1 cellular context compared by ENCODE assay signal in the genomic region with DNA sequence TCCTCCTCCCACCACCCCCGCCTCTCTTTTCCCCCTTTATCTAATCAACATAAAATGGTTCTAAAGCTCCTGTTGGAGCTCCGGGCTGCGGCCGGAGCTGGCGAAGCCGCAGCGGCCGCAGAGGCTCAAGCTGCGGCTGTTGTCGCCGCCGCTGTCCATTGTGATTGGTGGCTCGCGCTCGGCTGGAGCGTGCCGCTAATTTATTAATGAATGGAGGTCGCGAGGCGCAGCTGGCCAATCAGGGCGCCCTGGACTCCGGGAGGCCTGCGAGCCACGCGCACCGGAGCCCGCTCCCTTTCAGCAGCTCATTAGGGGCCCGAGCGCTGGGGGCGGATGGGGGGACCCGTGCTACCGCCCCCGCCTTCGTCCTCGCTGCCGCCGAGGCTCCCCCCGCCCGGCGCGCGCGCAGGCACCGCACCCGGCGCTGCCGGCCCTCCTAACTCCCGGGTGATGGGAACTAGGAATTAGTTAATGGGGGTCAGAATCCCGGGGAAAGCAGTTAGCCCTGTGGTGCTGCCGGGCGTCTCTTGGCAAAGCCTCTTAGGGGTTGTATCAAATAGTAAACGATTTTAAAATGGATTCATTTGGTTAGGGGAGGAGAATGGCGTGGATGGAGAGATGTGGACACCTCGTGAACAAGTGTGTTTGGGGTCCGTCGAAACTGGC.
TF ChIP-seq lines count a peak whose summit lies in the region.

No MANE protein-coding gene starts in this region.

TF ChIP-seq in HEK293, 187 proteins besides CTCF, POLR2A, EP300 and RAD21 (continued from another document):
- TF ChIP-seq ZFHX2 (tag by site-specific recombination; conservative IDR thresholded peaks at IDR 0.05) (peak; percentile 91), SCRT1 (tag by site-specific recombination; IDR thresholded peaks at IDR 0.05; ENCODE audit: borderline replicate concordance) (no peak), OSR2 (tag by site-specific recombination; IDR thresholded peaks at IDR 0.05) (peak; percentile 81), ZNF843 (tag by site-specific recombination; IDR thresholded peaks at IDR 0.05) (peak; percentile 36; the same call in 1 of the 2 replicates), GLIS1 (tag by site-specific recombination; IDR thresholded peaks at IDR 0.05) (peak; percentile 97), REPIN1 (tag by site-specific recombination; IDR thresholded peaks at IDR 0.05; ENCODE audit: low read depth) (no peak), FEZF1 (tag by site-specific recombination; IDR thresholded peaks at IDR 0.05) (peak; percentile 43), KLF10 (tag by site-specific recombination; IDR thresholded peaks at IDR 0.05) (peak; percentile 37; the same call in 1 of the 2 replicates), GLI2 (tag by site-specific recombination; IDR thresholded peaks at IDR 0.05; ENCODE audit: borderline replicate concordance, low read depth) (0 out of 2 replicates have a peak, but pooled peaks have one; percentile 22), ZNF660 (tag by site-specific recombination; IDR thresholded peaks at IDR 0.05) (0 out of 2 replicates have a peak, but pooled peaks have one; percentile 21), GLI4 (tag by site-specific recombination; IDR thresholded peaks at IDR 0.05) (no peak), ZNF335 (tag by site-specific recombination; conservative IDR thresholded peaks at IDR 0.05) (peak; percentile 68)
- TF ChIP-seq, protein P1, sequence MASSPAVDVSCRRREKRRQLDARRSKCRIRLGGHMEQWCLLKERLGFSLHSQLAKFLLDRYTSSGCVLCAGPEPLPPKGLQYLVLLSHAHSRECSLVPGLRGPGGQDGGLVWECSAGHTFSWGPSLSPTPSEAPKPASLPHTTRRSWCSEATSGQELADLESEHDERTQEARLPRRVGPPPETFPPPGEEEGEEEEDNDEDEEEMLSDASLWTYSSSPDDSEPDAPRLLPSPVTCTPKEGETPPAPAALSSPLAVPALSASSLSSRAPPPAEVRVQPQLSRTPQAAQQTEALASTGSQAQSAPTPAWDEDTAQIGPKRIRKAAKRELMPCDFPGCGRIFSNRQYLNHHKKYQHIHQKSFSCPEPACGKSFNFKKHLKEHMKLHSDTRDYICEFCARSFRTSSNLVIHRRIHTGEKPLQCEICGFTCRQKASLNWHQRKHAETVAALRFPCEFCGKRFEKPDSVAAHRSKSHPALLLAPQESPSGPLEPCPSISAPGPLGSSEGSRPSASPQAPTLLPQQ (tag by site-specific recombination; IDR thresholded peaks at IDR 0.05), result 0 out of 2 replicates have a peak, but pooled peaks have one; percentile 15
- TF ChIP-seq, protein P2, sequence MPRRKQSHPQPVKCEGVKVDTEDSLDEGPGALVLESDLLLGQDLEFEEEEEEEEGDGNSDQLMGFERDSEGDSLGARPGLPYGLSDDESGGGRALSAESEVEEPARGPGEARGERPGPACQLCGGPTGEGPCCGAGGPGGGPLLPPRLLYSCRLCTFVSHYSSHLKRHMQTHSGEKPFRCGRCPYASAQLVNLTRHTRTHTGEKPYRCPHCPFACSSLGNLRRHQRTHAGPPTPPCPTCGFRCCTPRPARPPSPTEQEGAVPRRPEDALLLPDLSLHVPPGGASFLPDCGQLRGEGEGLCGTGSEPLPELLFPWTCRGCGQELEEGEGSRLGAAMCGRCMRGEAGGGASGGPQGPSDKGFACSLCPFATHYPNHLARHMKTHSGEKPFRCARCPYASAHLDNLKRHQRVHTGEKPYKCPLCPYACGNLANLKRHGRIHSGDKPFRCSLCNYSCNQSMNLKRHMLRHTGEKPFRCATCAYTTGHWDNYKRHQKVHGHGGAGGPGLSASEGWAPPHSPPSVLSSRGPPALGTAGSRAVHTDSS (tag by site-specific recombination; IDR thresholded peaks at IDR 0.05), result 0 out of 2 replicates have a peak, but pooled peaks have one; percentile 10
- TF ChIP-seq, protein P3, sequence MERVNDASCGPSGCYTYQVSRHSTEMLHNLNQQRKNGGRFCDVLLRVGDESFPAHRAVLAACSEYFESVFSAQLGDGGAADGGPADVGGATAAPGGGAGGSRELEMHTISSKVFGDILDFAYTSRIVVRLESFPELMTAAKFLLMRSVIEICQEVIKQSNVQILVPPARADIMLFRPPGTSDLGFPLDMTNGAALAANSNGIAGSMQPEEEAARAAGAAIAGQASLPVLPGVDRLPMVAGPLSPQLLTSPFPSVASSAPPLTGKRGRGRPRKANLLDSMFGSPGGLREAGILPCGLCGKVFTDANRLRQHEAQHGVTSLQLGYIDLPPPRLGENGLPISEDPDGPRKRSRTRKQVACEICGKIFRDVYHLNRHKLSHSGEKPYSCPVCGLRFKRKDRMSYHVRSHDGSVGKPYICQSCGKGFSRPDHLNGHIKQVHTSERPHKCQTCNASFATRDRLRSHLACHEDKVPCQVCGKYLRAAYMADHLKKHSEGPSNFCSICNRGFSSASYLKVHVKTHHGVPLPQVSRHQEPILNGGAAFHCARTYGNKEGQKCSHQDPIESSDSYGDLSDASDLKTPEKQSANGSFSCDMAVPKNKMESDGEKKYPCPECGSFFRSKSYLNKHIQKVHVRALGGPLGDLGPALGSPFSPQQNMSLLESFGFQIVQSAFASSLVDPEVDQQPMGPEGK (tag by site-specific recombination; IDR thresholded peaks at IDR 0.05), result peak; percentile 48; the same call in 1 of the 2 replicates
- TF ChIP-seq, protein P4, sequence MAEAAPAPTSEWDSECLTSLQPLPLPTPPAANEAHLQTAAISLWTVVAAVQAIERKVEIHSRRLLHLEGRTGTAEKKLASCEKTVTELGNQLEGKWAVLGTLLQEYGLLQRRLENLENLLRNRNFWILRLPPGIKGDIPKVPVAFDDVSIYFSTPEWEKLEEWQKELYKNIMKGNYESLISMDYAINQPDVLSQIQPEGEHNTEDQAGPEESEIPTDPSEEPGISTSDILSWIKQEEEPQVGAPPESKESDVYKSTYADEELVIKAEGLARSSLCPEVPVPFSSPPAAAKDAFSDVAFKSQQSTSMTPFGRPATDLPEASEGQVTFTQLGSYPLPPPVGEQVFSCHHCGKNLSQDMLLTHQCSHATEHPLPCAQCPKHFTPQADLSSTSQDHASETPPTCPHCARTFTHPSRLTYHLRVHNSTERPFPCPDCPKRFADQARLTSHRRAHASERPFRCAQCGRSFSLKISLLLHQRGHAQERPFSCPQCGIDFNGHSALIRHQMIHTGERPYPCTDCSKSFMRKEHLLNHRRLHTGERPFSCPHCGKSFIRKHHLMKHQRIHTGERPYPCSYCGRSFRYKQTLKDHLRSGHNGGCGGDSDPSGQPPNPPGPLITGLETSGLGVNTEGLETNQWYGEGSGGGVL (tag by site-specific recombination; IDR thresholded peaks at IDR 0.05), result peak; percentile 81
- TF ChIP-seq, protein P5, sequence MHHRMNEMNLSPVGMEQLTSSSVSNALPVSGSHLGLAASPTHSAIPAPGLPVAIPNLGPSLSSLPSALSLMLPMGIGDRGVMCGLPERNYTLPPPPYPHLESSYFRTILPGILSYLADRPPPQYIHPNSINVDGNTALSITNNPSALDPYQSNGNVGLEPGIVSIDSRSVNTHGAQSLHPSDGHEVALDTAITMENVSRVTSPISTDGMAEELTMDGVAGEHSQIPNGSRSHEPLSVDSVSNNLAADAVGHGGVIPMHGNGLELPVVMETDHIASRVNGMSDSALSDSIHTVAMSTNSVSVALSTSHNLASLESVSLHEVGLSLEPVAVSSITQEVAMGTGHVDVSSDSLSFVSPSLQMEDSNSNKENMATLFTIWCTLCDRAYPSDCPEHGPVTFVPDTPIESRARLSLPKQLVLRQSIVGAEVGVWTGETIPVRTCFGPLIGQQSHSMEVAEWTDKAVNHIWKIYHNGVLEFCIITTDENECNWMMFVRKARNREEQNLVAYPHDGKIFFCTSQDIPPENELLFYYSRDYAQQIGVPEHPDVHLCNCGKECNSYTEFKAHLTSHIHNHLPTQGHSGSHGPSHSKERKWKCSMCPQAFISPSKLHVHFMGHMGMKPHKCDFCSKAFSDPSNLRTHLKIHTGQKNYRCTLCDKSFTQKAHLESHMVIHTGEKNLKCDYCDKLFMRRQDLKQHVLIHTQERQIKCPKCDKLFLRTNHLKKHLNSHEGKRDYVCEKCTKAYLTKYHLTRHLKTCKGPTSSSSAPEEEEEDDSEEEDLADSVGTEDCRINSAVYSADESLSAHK (tag by site-specific recombination; IDR thresholded peaks at IDR 0.05), result peak; percentile 72
- TF ChIP-seq, protein P6, sequence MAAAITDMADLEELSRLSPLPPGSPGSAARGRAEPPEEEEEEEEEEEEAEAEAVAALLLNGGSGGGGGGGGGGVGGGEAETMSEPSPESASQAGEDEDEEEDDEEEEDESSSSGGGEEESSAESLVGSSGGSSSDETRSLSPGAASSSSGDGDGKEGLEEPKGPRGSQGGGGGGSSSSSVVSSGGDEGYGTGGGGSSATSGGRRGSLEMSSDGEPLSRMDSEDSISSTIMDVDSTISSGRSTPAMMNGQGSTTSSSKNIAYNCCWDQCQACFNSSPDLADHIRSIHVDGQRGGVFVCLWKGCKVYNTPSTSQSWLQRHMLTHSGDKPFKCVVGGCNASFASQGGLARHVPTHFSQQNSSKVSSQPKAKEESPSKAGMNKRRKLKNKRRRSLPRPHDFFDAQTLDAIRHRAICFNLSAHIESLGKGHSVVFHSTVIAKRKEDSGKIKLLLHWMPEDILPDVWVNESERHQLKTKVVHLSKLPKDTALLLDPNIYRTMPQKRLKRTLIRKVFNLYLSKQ (tag by site-specific recombination; IDR thresholded peaks at IDR 0.05; ENCODE audit: borderline replicate concordance), result no peak
